Comparison of ENCODE assay signal across 37 cellular contexts in genomic region chr19:48023518-48023917, GRCh38. TPM values are rescaled to one million over a fixed set of nuclear protein-coding genes. Genes with fewer than 3 reads are reported as not detected.
"Had no signal": no experiment of that assay in that cellular context is flagged by ENCODE, and none has a peak within 500 bp of the region (broad histone marks: within the 10 kb centered on the region; RNA-seq: fewer than 3 reads in every experiment).

No MANE protein-coding gene starts in this region.

- DNase-seq: Karpas-422, Kasumi-1, MG63, MM.1S, MV-4-11, NCI-H1048, NCI-H1092, NCI-H1092 treated with DMSO at 0.1 percent for 48 hours, NCI-H1105, NCI-H1105 treated with DMSO at 0.1 percent for 48 hours, NCI-H1417, NCI-H1417 treated with DMSO at 0.1 percent for 48 hours, NCI-H1436, NCI-H1436 treated with DMSO at 0.1 percent for 48 hours, NCI-H146, NCI-H1694, NCI-H1694 treated with DMSO at 0.1 percent for 48 hours, NCI-H187, NCI-H187 treated with DMSO at 0.1 percent for 48 hours, NCI-H1930, NCI-H2029, NCI-H2029 treated with DMSO at 0.1 percent for 48 hours, NCI-H2081, NCI-H2081 treated with DMSO at 0.1 percent for 48 hours, NCI-H2107, NCI-H2171, NCI-H2171 treated with DMSO at 0.1 percent for 48 hours, NCI-H2227 treated with DMSO at 0.1 percent for 48 hours, NCI-H226, NCI-H345, NCI-H446, NCI-H446 treated with DMSO at 0.1 percent for 48 hours, NCI-H510A, NCI-H510A treated with DMSO at 0.1 percent for 48 hours had no signal

- H3K4me3 ChIP-seq: MG63 had no signal

- H3K36me3 ChIP-seq: MG63 had no signal

- H3K9me3 ChIP-seq: MG63 had no signal

- H3K27me3 ChIP-seq: MG63 had no signal

RNA-seq across cellular contexts. Expression of gene CABP5, which starts 20.4 kb away (rescaled TPM):
- total RNA-seq: LHCN-M2, MCF 10A, NCI-H460 had no signal

RNA-seq across cellular contexts. Expression of gene ELSPBP1, which starts 29.1 kb away (rescaled TPM):
- total RNA-seq: LHCN-M2, MCF 10A, NCI-H460 had no signal

RNA-seq across cellular contexts. Expression of gene BSPH1, which starts 31.5 kb away (rescaled TPM):
- total RNA-seq: LHCN-M2, MCF 10A, NCI-H460 had no signal
